1 cellular context compared by ENCODE assay signal in genomic region chr15:69616558-69616957, GRCh38.
TF ChIP-seq lines count a peak whose summit lies in the region.

No MANE protein-coding gene starts in this region.

TF ChIP-seq in HepG2, 621 proteins besides CTCF, POLR2A, EP300 and RAD21 (continued from another document):
- no peak for TF ChIP-seq PLSCR1 (CRISPR knock-in tag; IDR thresholded peaks at IDR 0.05; ENCODE audit: borderline replicate concordance)
- no peak for TF ChIP-seq FOXO4 (CRISPR knock-in tag; conservative IDR thresholded peaks at IDR 0.05)
- no peak for TF ChIP-seq TRAFD1 (CRISPR knock-in tag; IDR thresholded peaks at IDR 0.05; ENCODE audit: borderline replicate concordance)
- no peak for TF ChIP-seq THAP8 (CRISPR knock-in tag; IDR thresholded peaks at IDR 0.05; ENCODE audit: borderline replicate concordance)
- no peak for TF ChIP-seq RBM39 (IDR thresholded peaks at IDR 0.05; ENCODE audit: low read depth, low read length, poor library complexity, severe bottlenecking)
- TF ChIP-seq AFF4 (CRISPR knock-in tag; IDR thresholded peaks at IDR 0.05), result no peak
- no peak for TF ChIP-seq ZNF781 (CRISPR knock-in tag; IDR thresholded peaks at IDR 0.05; ENCODE audit: borderline replicate concordance, not compliant biosample characterization)
